In genomic region chr5:29905626-29906353, GRCh38 we compare ENCODE assay signal across 1 cellular context.
TF ChIP-seq lines count a peak whose summit lies in the region.

No MANE protein-coding gene starts in this region.

TF ChIP-seq in HepG2, 621 proteins besides CTCF, POLR2A, EP300 and RAD21 (continued from another document and continues in another):
- TF ChIP-seq FOXA1 (IDR thresholded peaks at IDR 0.05), result no peak
- 0 out of 2 replicates have a peak, but pooled peaks have one; percentile 19 for TF ChIP-seq FOXA1 (CRISPR knock-in tag; IDR thresholded peaks at IDR 0.05)
- TF ChIP-seq ZNF609 (CRISPR knock-in tag; IDR thresholded peaks at IDR 0.05; ENCODE audit: borderline replicate concordance), result peak; percentile 28; the same call in 1 of the 2 replicates
- TF ChIP-seq FOSL2 (CRISPR knock-in tag; IDR thresholded peaks at IDR 0.05), result 0 out of 2 replicates have a peak, but pooled peaks have one; percentile 32
- TF ChIP-seq MTA3 (CRISPR knock-in tag; IDR thresholded peaks at IDR 0.05), result no peak
- TF ChIP-seq SAP130 (CRISPR knock-in tag; IDR thresholded peaks at IDR 0.05; ENCODE audit: low read depth), result no peak
- peak; percentile 89 for TF ChIP-seq NR2F6 (IDR thresholded peaks at IDR 0.05)
- peak; percentile 49 for TF ChIP-seq NR2F6 (CRISPR knock-in tag; IDR thresholded peaks at IDR 0.05)
- peak; percentile 32; the same call in 1 of the 2 replicates for TF ChIP-seq SOX13 (IDR thresholded peaks at IDR 0.05)
- TF ChIP-seq SOX13 (CRISPR knock-in tag; conservative IDR thresholded peaks at IDR 0.05 in 1 of 2, IDR thresholded peaks at IDR 0.05 in 1 of 2), result peak in 1 of 2 experiments; percentile 91; a peak in 2 of 4 replicates
- no peak for TF ChIP-seq HNF1B (CRISPR knock-in tag; IDR thresholded peaks at IDR 0.05)
- peak; percentile 57; the same call in 1 of the 2 replicates for TF ChIP-seq CREM (IDR thresholded peaks at IDR 0.05)
- TF ChIP-seq CREM (CRISPR knock-in tag; IDR thresholded peaks at IDR 0.05), result no peak
- TF ChIP-seq TCF7 (IDR thresholded peaks at IDR 0.05; ENCODE audit: low read depth), result peak; percentile 45; the same call in 1 of the 2 replicates
- TF ChIP-seq HNF4G (IDR thresholded peaks at IDR 0.05; ENCODE audit: borderline replicate concordance, low read depth, low read length), result peak; percentile 18; the same call in 1 of the 2 replicates
- TF ChIP-seq HNF4G (CRISPR knock-in tag; IDR thresholded peaks at IDR 0.05; ENCODE audit: borderline replicate concordance, low read depth), result no peak
- 0 out of 2 replicates have a peak, but pooled peaks have one; percentile 32 for TF ChIP-seq PATZ1 (CRISPR knock-in tag; IDR thresholded peaks at IDR 0.05)
- TF ChIP-seq PPARG (CRISPR knock-in tag; conservative IDR thresholded peaks at IDR 0.05), result peak; percentile 80
- TF ChIP-seq HMG20B (CRISPR knock-in tag; conservative IDR thresholded peaks at IDR 0.05), result peak; percentile 70
- peak; percentile 36; the same call in 1 of the 2 replicates for TF ChIP-seq TCF7L2 (IDR thresholded peaks at IDR 0.05; ENCODE audit: low read depth, low read length)
- TF ChIP-seq ONECUT2 (CRISPR knock-in tag; IDR thresholded peaks at IDR 0.05), result peak; percentile 91
- no peak for TF ChIP-seq ZNF432 (CRISPR knock-in tag; IDR thresholded peaks at IDR 0.05; ENCODE audit: borderline replicate concordance)
- TF ChIP-seq GATAD2A (CRISPR knock-in tag; IDR thresholded peaks at IDR 0.05), result peak; percentile 46; the same call in 1 of the 2 replicates
- TF ChIP-seq SALL2 (CRISPR knock-in tag; IDR thresholded peaks at IDR 0.05), result no peak
- TF ChIP-seq HDAC2 (CRISPR knock-in tag; IDR thresholded peaks at IDR 0.05), result 0 out of 2 replicates have a peak, but pooled peaks have one; percentile 14
- TF ChIP-seq GFI1 (CRISPR knock-in tag; IDR thresholded peaks at IDR 0.05; ENCODE audit: borderline replicate concordance), result peak; percentile 93
- TF ChIP-seq ARID5B (CRISPR knock-in tag; IDR thresholded peaks at IDR 0.05), result peak; percentile 47; the same call in 1 of the 2 replicates
- TF ChIP-seq NFIC (IDR thresholded peaks at IDR 0.05; ENCODE audit: low read length), result peak; percentile 52; the same call in 1 of the 2 replicates
- no peak for TF ChIP-seq HNF1A (IDR thresholded peaks at IDR 0.05; ENCODE audit: low read depth)
- TF ChIP-seq HNF1A (CRISPR knock-in tag; IDR thresholded peaks at IDR 0.05; ENCODE audit: borderline replicate concordance), result peak; percentile 33; the same call in 1 of the 2 replicates
- no peak for TF ChIP-seq SOX6 (IDR thresholded peaks at IDR 0.05)
- peak; percentile 80 for TF ChIP-seq SOX6 (CRISPR knock-in tag; IDR thresholded peaks at IDR 0.05)
- peak; percentile 68 for TF ChIP-seq NCOA2 (CRISPR knock-in tag; IDR thresholded peaks at IDR 0.05)
- TF ChIP-seq TERF1 (CRISPR knock-in tag; IDR thresholded peaks at IDR 0.05), result no peak
- no peak for TF ChIP-seq FOXK1 (CRISPR knock-in tag; IDR thresholded peaks at IDR 0.05; ENCODE audit: borderline replicate concordance, low read depth)
- TF ChIP-seq NR2F2 (IDR thresholded peaks at IDR 0.05; ENCODE audit: borderline replicate concordance, low read depth), result peak; percentile 83
- no peak for TF ChIP-seq HMGXB3 (CRISPR knock-in tag; IDR thresholded peaks at IDR 0.05; ENCODE audit: borderline replicate concordance)
